1 cellular context compared by ENCODE assay signal in genomic region chr12:44174053-44174452, GRCh38.
TF ChIP-seq lines count a peak whose summit lies in the region.

No MANE protein-coding gene starts in this region.

TF ChIP-seq in HepG2, 621 proteins besides CTCF, POLR2A, EP300 and RAD21 (continued from another document):
- TF ChIP-seq TFDP2 (CRISPR knock-in tag; IDR thresholded peaks at IDR 0.05): no peak
- no peak for TF ChIP-seq ZXDC (CRISPR knock-in tag; IDR thresholded peaks at IDR 0.05)
- no peak for TF ChIP-seq FOXM1 (CRISPR knock-in tag; IDR thresholded peaks at IDR 0.05)
- no peak for TF ChIP-seq ZNF746 (CRISPR knock-in tag; IDR thresholded peaks at IDR 0.05)
- TF ChIP-seq MTERF4 (CRISPR knock-in tag; IDR thresholded peaks at IDR 0.05): no peak
- no peak for TF ChIP-seq ZNF317 (CRISPR knock-in tag; IDR thresholded peaks at IDR 0.05)
- TF ChIP-seq KLF13 (CRISPR knock-in tag; IDR thresholded peaks at IDR 0.05): no peak
- TF ChIP-seq HDAC1 (CRISPR knock-in tag; IDR thresholded peaks at IDR 0.05): no peak
